ENCODE assay signal across 8 cellular contexts in the genomic region with DNA sequence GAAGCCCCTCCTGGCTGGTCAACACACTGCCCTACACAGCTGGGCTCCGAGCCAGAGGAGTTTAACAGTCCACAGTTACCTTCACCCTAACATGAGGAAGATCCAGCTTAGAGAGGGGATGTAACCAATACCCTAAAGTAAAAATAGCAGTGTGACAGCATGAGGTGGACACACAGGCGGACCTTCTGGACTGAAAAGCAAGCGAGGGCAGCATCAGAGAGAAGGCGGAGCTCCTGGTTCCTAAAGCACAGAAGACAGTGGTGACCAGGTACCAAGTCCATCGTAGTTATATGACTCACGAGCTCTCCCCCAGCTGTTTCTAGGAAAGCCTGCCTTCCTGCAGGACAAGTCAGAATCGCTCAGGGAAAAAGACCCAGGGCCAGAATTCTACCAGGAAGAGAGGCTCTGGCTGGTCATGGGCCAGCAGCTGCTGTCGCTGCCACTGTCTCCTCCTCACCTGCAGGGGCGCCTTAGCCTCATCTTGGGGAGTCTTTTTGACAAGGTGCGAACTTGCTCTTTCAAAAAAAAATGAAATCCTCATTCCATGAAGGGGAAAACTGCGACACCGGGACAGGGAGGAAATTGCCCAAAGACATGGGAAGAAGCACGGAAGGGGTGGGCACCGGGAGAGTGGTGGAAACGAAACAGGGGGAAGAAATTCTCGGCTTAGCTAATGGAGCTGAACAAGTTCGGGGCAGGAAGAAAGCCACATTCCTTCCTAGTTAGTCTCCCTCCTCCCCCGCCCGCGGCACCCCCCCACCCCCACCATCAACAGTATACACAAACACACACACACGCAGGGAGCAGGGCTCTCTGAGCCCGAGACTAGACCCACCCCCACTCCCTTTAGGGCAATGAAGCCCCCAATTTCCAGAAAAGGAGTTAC. TPM values are rescaled to one million over a fixed set of nuclear protein-coding genes. Genes with fewer than 3 reads are reported as not detected.
DNase-seq lines count a peak whose midpoint lies in the region; ATAC-seq and TF ChIP-seq lines count a peak whose summit lies in the region.

No MANE protein-coding gene starts in this region.

- H3K27ac ChIP-seq in epithelial cell of prostate = peak overlapping the region; percentile 96
- peak overlapping the region; percentile 87 for H3K27ac ChIP-seq in thymus (ENCODE audit: low read depth)

- peaks cover 20% of the 10 kb centered on the region for H3K4me1 Mint-ChIP-seq in activated CD8-positive, alpha-beta T cell treated with anti-CD3 and anti-CD28 coated beads, Interleukin-2, amount 10 ng/mL, durations not matched to agents 7 days and 5 days (ENCODE audit: low read depth)

- no peaks in the 10 kb centered on the region for H3K9me3 Mint-ChIP-seq in activated CD8-positive, alpha-beta T cell treated with anti-CD3 and anti-CD28 coated beads, Interleukin-2, amount 10 ng/mL, durations not matched to agents 7 days and 5 days (ENCODE audit: insufficient read depth)

- peaks cover 3% of the 10 kb centered on the region for H3K4me1 ChIP-seq in thymus (ENCODE audit: control insufficient read depth, insufficient read depth, low read length)

- peak overlapping the region; percentile 74 for H3K4me3 ChIP-seq in thymus (ENCODE audit: low read length)

- no peaks in the 10 kb centered on the region for H3K9me3 ChIP-seq in thymus (ENCODE audit: control insufficient read depth)

- TF ChIP-seq CTCF in AG09319 (IDR thresholded peaks at IDR 0.05; ENCODE audit: low read depth, low read length) (peak; percentile 61), GM13976 (IDR thresholded peaks at IDR 0.05; ENCODE audit: borderline replicate concordance, control extremely low read depth, extremely low read depth, insufficient read depth, missing control alignments) (peak; percentile 88)

- H3K27me3 Mint-ChIP-seq in activated CD8-positive, alpha-beta T cell treated with anti-CD3 and anti-CD28 coated beads, Interleukin-2, amount 10 ng/mL, durations not matched to agents 7 days and 5 days (ENCODE audit: low read depth) = no peaks in the 10 kb centered on the region

- no peaks in the 10 kb centered on the region for H3K36me3 Mint-ChIP-seq in activated CD8-positive, alpha-beta T cell treated with anti-CD3 and anti-CD28 coated beads, Interleukin-2, amount 10 ng/mL, durations not matched to agents 7 days and 5 days (ENCODE audit: low read depth)

- ATAC-seq in activated CD8-positive, alpha-beta T cell treated with anti-CD3 and anti-CD28 coated beads, Interleukin-2, amount 10 ng/mL, durations not matched to agents 7 days and 5 days = no peak
- no peak for ATAC-seq in GM21825 (IDR thresholded peaks at IDR 0.05; ENCODE audit: unreplicated experiment)

- H3K36me3 ChIP-seq in thymus (ENCODE audit: control insufficient read depth, insufficient read depth) = peaks cover 3% of the 10 kb centered on the region

- H3K4me3 Mint-ChIP-seq in activated CD8-positive, alpha-beta T cell treated with anti-CD3 and anti-CD28 coated beads, Interleukin-2, amount 10 ng/mL, durations not matched to agents 7 days and 5 days = peak overlapping the region; percentile 79

- 19% methylated on average over 22 of the region's 22 CpGs for WGBS in thymus

- CTCF ChIA-PET in activated CD8-positive, alpha-beta T cell treated with anti-CD3 and anti-CD28 coated beads, Interleukin-2, amount 10 ng/mL, durations not matched to agents 7 days and 5 days (lab: Charles Lee) = interaction anchor here (0.7 to 5.0 kb wide), 38 partner anchors 9 to 499 kb away, joined by 3 to 78 read pairs (median 5); a partner anchor contains a TSS

- POLR2A ChIA-PET in activated CD8-positive, alpha-beta T cell treated with anti-CD3 and anti-CD28 coated beads, Interleukin-2, amount 10 ng/mL, durations not matched to agents 7 days and 5 days (lab: Charles Lee) = interaction anchor here (0.7 to 3.6 kb wide), 11 partner anchors 11 to 399 kb away, joined by 3 to 28 read pairs (median 5); a partner anchor contains a TSS

- in situ Hi-C loops in GM13976 (cut with MboI; ENCODE audit: low sequenced_read_pairs, unreplicated experiment) = no loop called here

- no peaks in the 10 kb centered on the region for H3K27me3 ChIP-seq in thymus (ENCODE audit: control insufficient read depth, insufficient read depth)

- DNase-seq in AG09319 (ENCODE audit: extremely low read depth, low read depth) (no peak), GM13976 (ENCODE audit: low spot score) (peak; percentile 73), NCI-H748 (lab: John Stamatoyannopoulos, UW; ENCODE audit: unreplicated experiment) (peak; percentile 27), epithelial cell of prostate (ENCODE audit: low read depth, low spot score) (peak; percentile 31), myocyte (ENCODE audit: low read depth) (peak; percentile 87)
- DNase-seq in activated CD8-positive, alpha-beta T cell treated with anti-CD3 and anti-CD28 coated beads, Interleukin-2, amount 10 ng/mL, durations not matched to agents 7 days and 5 days = peak; percentile 78

- H3K27ac Mint-ChIP-seq in activated CD8-positive, alpha-beta T cell treated with anti-CD3 and anti-CD28 coated beads, Interleukin-2, amount 10 ng/mL, durations not matched to agents 7 days and 5 days = peak overlapping the region; percentile 77

RNA-seq across cellular contexts. Expression of a gene that starts 1.7 kb away (rescaled TPM):
- 10 to 100 TPM; 20.8 to 22.3 TPM for total RNA-seq in activated CD8-positive, alpha-beta T cell treated with anti-CD3 and anti-CD28 coated beads, Interleukin-2, amount 10 ng/mL, durations not matched to agents 7 days and 5 days
- 8.1 and 10.0 TPM in 2 replicates for total RNA-seq in myocyte
- polyA plus RNA-seq in myocyte (2012) = 8.6 TPM
- 14.3 TPM for polyA plus RNA-seq in thymus

RNA-seq across cellular contexts. Expression of a gene that starts 23.2 kb away (rescaled TPM):
- total RNA-seq in activated CD8-positive, alpha-beta T cell treated with anti-CD3 and anti-CD28 coated beads, Interleukin-2, amount 10 ng/mL, durations not matched to agents 7 days and 5 days = 100 to 1,000 TPM; 245 to 247 TPM
- 295 and 304 TPM in 2 replicates for total RNA-seq in myocyte
- polyA plus RNA-seq in myocyte (2012) = 317 TPM
- polyA plus RNA-seq in thymus = 232 TPM

RNA-seq across cellular contexts. Expression of a gene that starts 37.5 kb away (rescaled TPM):
- 100 to 1,000 TPM; 101 to 108 TPM for total RNA-seq in activated CD8-positive, alpha-beta T cell treated with anti-CD3 and anti-CD28 coated beads, Interleukin-2, amount 10 ng/mL, durations not matched to agents 7 days and 5 days
- 75.0 and 82.4 TPM in 2 replicates for total RNA-seq in myocyte
- polyA plus RNA-seq in myocyte (2012) = 107 TPM
- polyA plus RNA-seq in thymus = 81.9 TPM

RNA-seq across cellular contexts. Expression of a gene that starts 51.5 kb away (rescaled TPM):
- total RNA-seq in activated CD8-positive, alpha-beta T cell treated with anti-CD3 and anti-CD28 coated beads, Interleukin-2, amount 10 ng/mL, durations not matched to agents 7 days and 5 days = 1,000 to 10,000 TPM; 1,452 to 1,556 TPM
- total RNA-seq in myocyte = 567 and 699 TPM in 2 replicates
- polyA plus RNA-seq in myocyte (2012) = 1,550 TPM
- 1,270 TPM for polyA plus RNA-seq in thymus
